ENCODE assay signal across 8 cellular contexts in the genomic region with DNA sequence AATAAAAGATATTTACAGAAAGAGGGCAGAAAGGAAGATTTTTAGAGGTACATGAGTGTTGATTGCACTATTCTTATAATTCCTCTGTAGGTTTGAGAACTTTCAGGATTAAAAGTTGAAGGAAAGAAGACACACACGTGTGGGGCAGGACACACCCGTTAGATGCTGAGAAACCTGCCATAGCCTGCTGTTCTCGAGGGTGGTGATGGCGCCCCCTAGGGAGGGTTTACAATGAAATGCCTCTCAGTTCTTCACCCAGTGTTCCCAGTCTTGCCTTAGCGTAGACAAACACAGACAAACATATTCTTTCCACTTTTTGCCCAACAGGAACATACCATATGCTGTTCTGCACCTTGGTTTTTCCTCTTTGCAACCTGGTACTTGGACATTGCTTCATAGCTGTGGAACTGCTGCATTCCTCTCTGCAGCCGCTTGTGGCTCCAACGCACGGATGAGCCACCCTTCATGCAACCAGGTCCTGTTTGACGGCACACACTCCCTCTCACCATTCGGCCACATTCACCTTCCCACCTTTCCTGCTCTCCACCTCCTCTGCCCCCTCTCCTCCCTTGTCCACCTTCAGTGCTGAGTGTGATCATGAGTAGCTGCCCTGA. TPM values are rescaled to one million over a fixed set of nuclear protein-coding genes. Genes with fewer than 3 reads are reported as not detected.
DNase-seq lines count a peak whose midpoint lies in the region; ATAC-seq and TF ChIP-seq lines count a peak whose summit lies in the region.

No MANE protein-coding gene starts in this region.

- H3K9me2 ChIP-seq in Loucy (replicated peaks; ENCODE audit: low read depth, low read length) = no peaks in the 10 kb centered on the region

- H3K4me2 ChIP-seq in Loucy (ENCODE audit: low read depth, low read length, poor library complexity, severe bottlenecking) = no peak overlapping the region

- H3K27ac Mint-ChIP-seq in progenitor cell of endocrine pancreas = no peak overlapping the region

- H3K36me3 Mint-ChIP-seq in progenitor cell of endocrine pancreas (ENCODE audit: insufficient read depth) = no peaks in the 10 kb centered on the region

- H3K79me2 ChIP-seq in Loucy (ENCODE audit: insufficient read depth, low read length) = no peaks in the 10 kb centered on the region

- no peaks in the 10 kb centered on the region for H4K20me1 ChIP-seq in Loucy (ENCODE audit: insufficient read depth, low read length, poor library complexity, severe bottlenecking)

- TF ChIP-seq CTCF in Loucy (conservative IDR thresholded peaks at IDR 0.05; ENCODE audit: low read length) (peak; percentile 76), progenitor cell of endocrine pancreas (IDR thresholded peaks at IDR 0.05; ENCODE audit: unreplicated experiment) (peak; percentile 16), ascending aorta (IDR thresholded peaks at IDR 0.05) (peak in 1 of 3 experiments; percentile 30), upper lobe of left lung (IDR thresholded peaks at IDR 0.05) (no peak)

- H3K9me3 ChIP-seq in Loucy (ENCODE audit: insufficient read depth, low read depth, low read length) = no peaks in the 10 kb centered on the region
- H3K9me3 ChIP-seq in ascending aorta = no peaks in the 10 kb centered on the region
- no peaks in the 10 kb centered on the region for H3K9me3 ChIP-seq in upper lobe of left lung

- H2AFZ ChIP-seq in Loucy (ENCODE audit: low read length) = no peak overlapping the region

- H3K4me3 Mint-ChIP-seq in progenitor cell of endocrine pancreas (ENCODE audit: low read depth) = no peak overlapping the region

- H3K4me1 Mint-ChIP-seq in progenitor cell of endocrine pancreas (ENCODE audit: low read depth) = no peaks in the 10 kb centered on the region

- H3K27me3 ChIP-seq in Loucy (ENCODE audit: insufficient read depth, low read length, poor library complexity, severe bottlenecking) = no peaks in the 10 kb centered on the region
- no peaks in the 10 kb centered on the region for H3K27me3 ChIP-seq in ascending aorta
- H3K27me3 ChIP-seq in upper lobe of left lung = no peaks in the 10 kb centered on the region

- 72 to 76% methylated on average over 10 of the region's 10 CpGs for WGBS in upper lobe of left lung, 2 donors

- no peaks in the 10 kb centered on the region for H3F3A ChIP-seq in Loucy (ENCODE audit: low read depth)

- TF ChIP-seq POLR2A in upper lobe of left lung (IDR thresholded peaks at IDR 0.05) = no peak

- ATAC-seq in upper lobe of left lung (ENCODE audit: low FRiP score in 2 of 2) = no peak

- no peak overlapping the region for H3K4me3 ChIP-seq in Loucy (ENCODE audit: low read length, poor library complexity, severe bottlenecking)
- H3K4me3 ChIP-seq in ascending aorta = no peak overlapping the region
- H3K4me3 ChIP-seq in upper lobe of left lung = no peak overlapping the region

- H3K9ac ChIP-seq in Loucy (ENCODE audit: low read depth, low read length, poor library complexity, severe bottlenecking) = no peak overlapping the region

- intact Hi-C loops in ascending aorta (cut with DNase I) = loop anchor here (5.0 kb wide), 1 partner anchor 83 kb away; no protein-coding TSS in a partner anchor

- TF ChIP-seq EP300 in upper lobe of left lung (IDR thresholded peaks at IDR 0.05) = no peak

- H3K27ac ChIP-seq in caudate nucleus (ENCODE audit: low read depth, low read length) (no peak overlapping the region), ascending aorta (no peak overlapping the region), upper lobe of left lung (no peak overlapping the region)

- H3K27me3 Mint-ChIP-seq in progenitor cell of endocrine pancreas = peaks cover 23% of the 10 kb centered on the region

- H3K9me3 Mint-ChIP-seq in progenitor cell of endocrine pancreas (ENCODE audit: low read depth) = peaks cover 4% of the 10 kb centered on the region

- DNase-seq in EH (ENCODE audit: low read depth) (peak; percentile 17), caudate nucleus (lab: John Stamatoyannopoulos, UW) (peak in 40 of 61 donors; percentile 5 to 63 (median 30)), progenitor cell of endocrine pancreas (ENCODE audit: low spot score, unreplicated experiment) (no peak), NK-92 (lab: John Stamatoyannopoulos, UW; ENCODE audit: unreplicated experiment) (no peak), ascending aorta (ENCODE audit: low spot score in 2 of 2) (no peak), upper lobe of left lung (no peak), T1000 (lab: John Stamatoyannopoulos, UW) (no peak)

- H3K36me3 ChIP-seq in Loucy (ENCODE audit: insufficient read depth, low read length) (no peaks in the 10 kb centered on the region), ascending aorta (no peaks in the 10 kb centered on the region), upper lobe of left lung (no peaks in the 10 kb centered on the region)

- H3K4me1 ChIP-seq in Loucy (ENCODE audit: insufficient read depth, low read length, poor library complexity, severe bottlenecking) = peaks cover 15% of the 10 kb centered on the region
- H3K4me1 ChIP-seq in ascending aorta = no peaks in the 10 kb centered on the region
- H3K4me1 ChIP-seq in upper lobe of left lung = no peaks in the 10 kb centered on the region

RNA-seq across cellular contexts. Expression of gene HSPA12A, which starts 23.3 kb away (rescaled TPM):
- total RNA-seq in progenitor cell of endocrine pancreas (9.1 and 10.3 TPM in 2 replicates), ascending aorta (5.5 TPM), upper lobe of left lung (10 to 100 TPM in 2 of 6 donors, 1 to 10 TPM in 4; 4.2 to 11.6 (median 6.1) TPM)

Comparison
In these comparisons a context has a peak if more than half of its experiments do, and no peak if none do; other contexts are left out.
1. DNase-seq: peak in EH (single experiment) and caudate nucleus (40 of 61); none in progenitor cell of endocrine pancreas (single experiment), NK-92 (single experiment), ascending aorta (0 of 2), upper lobe of left lung (0 of 2) and T1000 (single experiment).
2. CTCF ChIP-seq: peak in Loucy (single experiment) and progenitor cell of endocrine pancreas (single experiment); none in upper lobe of left lung (0 of 6).